In genomic region chr16:74999683-75000480, GRCh38 we compare ENCODE assay signal across 8 cellular contexts. TPM values are rescaled to one million over a fixed set of nuclear protein-coding genes. Genes with fewer than 3 reads are reported as not detected.
DNase-seq lines count a peak whose midpoint lies in the region; ATAC-seq and TF ChIP-seq lines count a peak whose summit lies in the region.

No MANE protein-coding gene starts in this region.

- H3K4me1 ChIP-seq in CD8-positive, alpha-beta memory T cell (ENCODE audit: insufficient read depth, low read length): peaks cover 15% of the 10 kb centered on the region
- H3K4me1 ChIP-seq in HAP-1 (peaks cover 11% of the 10 kb centered on the region), subcutaneous abdominal adipose tissue (ENCODE audit: control insufficient read depth in 5 of 5, insufficient read depth in 5 of 5, low read length in 5 of 5) (peaks cover 3 to 38% (median 33%) of the 10 kb centered on the region in 5 donors)

- H3K27ac Mint-ChIP-seq in CD8-positive, alpha-beta memory T cell: peak overlapping the region in 4 of 8 donors; percentile 45 to 66 (median 58)
- H3K27ac Mint-ChIP-seq in activated T-cell treated with anti-CD3 and anti-CD28 coated beads, Interleukin-2, amount 50 U/mL, for 72 hours: no peak overlapping the region
- peak overlapping the region in 4 of 10 donors; percentile 22 to 72 (median 50) for H3K27ac Mint-ChIP-seq in naive thymus-derived CD8-positive, alpha-beta T cell

- peaks cover 3 to 7% of the 10 kb centered on the region in 2 donors for H3K27me3 Mint-ChIP-seq in CD8-positive, alpha-beta memory T cell
- peaks cover 17% of the 10 kb centered on the region for H3K27me3 Mint-ChIP-seq in activated T-cell treated with anti-CD3 and anti-CD28 coated beads, Interleukin-2, amount 50 U/mL, for 72 hours (ENCODE audit: low read depth)
- peaks cover 0 to 23% (median 7%) of the 10 kb centered on the region in 5 donors for H3K27me3 Mint-ChIP-seq in naive thymus-derived CD8-positive, alpha-beta T cell

- H3K36me3 Mint-ChIP-seq in CD8-positive, alpha-beta memory T cell: peaks cover 0 to 5% (median 2%) of the 10 kb centered on the region in 3 donors
- peaks cover 6 to 7% of the 10 kb centered on the region in 2 donors for H3K36me3 Mint-ChIP-seq in activated T-cell treated with anti-CD3 and anti-CD28 coated beads, Interleukin-2, amount 50 U/mL, for 72 hours (ENCODE audit: insufficient read depth in 2 of 2)
- H3K36me3 Mint-ChIP-seq in naive thymus-derived CD8-positive, alpha-beta T cell: no peaks in the 10 kb centered on the region

- POLR2A ChIA-PET in CD8-positive, alpha-beta memory T cell (lab: Charles Lee): interaction anchor here (0.5 to 2.3 kb wide), 2 partner anchors 61 to 109 kb away, joined by 6 to 11 read pairs; no protein-coding TSS in a partner anchor
- POLR2A ChIA-PET in naive thymus-derived CD8-positive, alpha-beta T cell (lab: Charles Lee): interaction anchor here (1.1 to 2.6 kb wide), 3 partner anchors 16 to 111 kb away, joined by 9 to 22 read pairs (median 14); partner anchors contain the start of gene WDR59

- H3K4me1 Mint-ChIP-seq in CD8-positive, alpha-beta memory T cell: peaks cover 14 to 19% (median 17%) of the 10 kb centered on the region in 3 donors
- peaks cover 54% of the 10 kb centered on the region for H3K4me1 Mint-ChIP-seq in activated T-cell treated with anti-CD3 and anti-CD28 coated beads, Interleukin-2, amount 50 U/mL, for 72 hours (ENCODE audit: low read depth)
- H3K4me1 Mint-ChIP-seq in naive thymus-derived CD8-positive, alpha-beta T cell: peaks cover 6 to 19% (median 14%) of the 10 kb centered on the region in 4 donors

- TF ChIP-seq CTCF in fibroblast of mammary gland (conservative IDR thresholded peaks at IDR 0.05; ENCODE audit: control insufficient read depth, insufficient read depth, low read depth, low read length): no peak

- CTCF ChIA-PET in CD8-positive, alpha-beta memory T cell (lab: Charles Lee): interaction anchor here (1.0 to 2.4 kb wide), 3 partner anchors 106 to 111 kb away, joined by 3 to 8 read pairs (median 7); no protein-coding TSS in a partner anchor

- no peaks in the 10 kb centered on the region for H3K9me3 Mint-ChIP-seq in CD8-positive, alpha-beta memory T cell
- peaks cover 0 to 2% of the 10 kb centered on the region in 2 donors for H3K9me3 Mint-ChIP-seq in activated T-cell treated with anti-CD3 and anti-CD28 coated beads, Interleukin-2, amount 50 U/mL, for 72 hours
- no peaks in the 10 kb centered on the region for H3K9me3 Mint-ChIP-seq in naive thymus-derived CD8-positive, alpha-beta T cell

- no peak overlapping the region for H3K27ac ChIP-seq in CD8-positive, alpha-beta memory T cell (ENCODE audit: low read depth, low read length)
- H3K27ac ChIP-seq in subcutaneous abdominal adipose tissue (ENCODE audit: low read depth, low read length): peak overlapping the region; percentile 46

- peak overlapping the region; percentile 38 to 81 (median 76) for H3K9ac ChIP-seq in subcutaneous abdominal adipose tissue (ENCODE audit: low read length in 5 of 5)

- H3K4me3 Mint-ChIP-seq in CD8-positive, alpha-beta memory T cell: peak overlapping the region; percentile 70 to 89 (median 80)
- peak overlapping the region; percentile 94 to 98 for H3K4me3 Mint-ChIP-seq in activated T-cell treated with anti-CD3 and anti-CD28 coated beads, Interleukin-2, amount 50 U/mL, for 72 hours
- peak overlapping the region; percentile 62 to 88 (median 77) for H3K4me3 Mint-ChIP-seq in naive thymus-derived CD8-positive, alpha-beta T cell

- H3K36me3 ChIP-seq in CD8-positive, alpha-beta memory T cell (ENCODE audit: insufficient read depth, low read length): no peaks in the 10 kb centered on the region
- H3K36me3 ChIP-seq in HAP-1 (replicated peaks) (no peaks in the 10 kb centered on the region), subcutaneous abdominal adipose tissue (ENCODE audit: control insufficient read depth in 5 of 5, insufficient read depth in 5 of 5, low read length in 5 of 5) (peaks cover 0 to 5% (median 0%) of the 10 kb centered on the region in 5 donors)

- H3K9me3 ChIP-seq in CD8-positive, alpha-beta memory T cell (ENCODE audit: low read length): no peaks in the 10 kb centered on the region
- no peaks in the 10 kb centered on the region for H3K9me3 ChIP-seq in HAP-1
- no peaks in the 10 kb centered on the region for H3K9me3 ChIP-seq in subcutaneous abdominal adipose tissue (ENCODE audit: control insufficient read depth in 5 of 5, low read length in 5 of 5)

- H3K4me3 ChIP-seq in CD8-positive, alpha-beta memory T cell (ENCODE audit: low read length): peak overlapping the region; percentile 28
- H3K4me3 ChIP-seq in HAP-1: peak overlapping the region; percentile 62
- H3K4me3 ChIP-seq in fibroblast of mammary gland (ENCODE audit: control insufficient read depth, low read depth, low read length): peak overlapping the region; percentile 66
- H3K4me3 ChIP-seq in subcutaneous abdominal adipose tissue (ENCODE audit: low read depth in 1 of 5, low read length in 5 of 5): peak overlapping the region; percentile 80 to 88 (median 85)

- in situ Hi-C loops in HAP-1 (cut with MboI; ENCODE audit: low sequenced_read_pairs): loop anchor here (5.0 kb wide), 1 partner anchor 102 kb away; no protein-coding TSS in a partner anchor

- DNase-seq in CD8-positive, alpha-beta memory T cell: peak; percentile 22 to 80 (median 51)
- DNase-seq in HAP-1 (ENCODE audit: low spot score in 2 of 2): peak in 1 of 2 experiments; percentile 54
- DNase-seq in NCI-H748 (lab: John Stamatoyannopoulos, UW; ENCODE audit: unreplicated experiment): peak; percentile 83
- peak; percentile 75 to 76 for DNase-seq in activated T-cell treated with anti-CD3 and anti-CD28 coated beads, Interleukin-2, amount 50 U/mL, for 72 hours
- no peak for DNase-seq in fibroblast of mammary gland (ENCODE audit: low read depth)
- peak; percentile 38 to 86 (median 62) for DNase-seq in naive thymus-derived CD8-positive, alpha-beta T cell
- DNase-seq in T1000 (lab: John Stamatoyannopoulos, UW): no peak

- peak; percentile 54 to 57 for ATAC-seq in activated T-cell treated with anti-CD3 and anti-CD28 coated beads, Interleukin-2, amount 50 U/mL, for 72 hours (replicated peaks in 1 of 2)
- peak; percentile 65 to 78 for ATAC-seq in naive thymus-derived CD8-positive, alpha-beta T cell

- no peaks in the 10 kb centered on the region for H3K27me3 ChIP-seq in CD8-positive, alpha-beta memory T cell (ENCODE audit: insufficient read depth, low read length, poor library complexity, severe bottlenecking)
- H3K27me3 ChIP-seq in HAP-1 (ENCODE audit: low read depth) (no peaks in the 10 kb centered on the region), subcutaneous abdominal adipose tissue (ENCODE audit: control insufficient read depth in 5 of 5, insufficient read depth in 4 of 5, low read length in 5 of 5) (no peaks in the 10 kb centered on the region)

RNA-seq across cellular contexts. Expression of gene ZNRF1, which starts 1.1 kb away (rescaled TPM):
- total RNA-seq in CD8-positive, alpha-beta memory T cell: 10 to 100 TPM; 10.8 to 14.1 TPM
- 2.2 TPM for polyA plus RNA-seq in CD8-positive, alpha-beta memory T cell
- 10 to 100 TPM; 42.9 to 69.1 TPM for total RNA-seq in activated T-cell treated with anti-CD3 and anti-CD28 coated beads, Interleukin-2, amount 50 U/mL, for 72 hours
- total RNA-seq in naive thymus-derived CD8-positive, alpha-beta T cell: 1 to 10 TPM; 1.3 to 1.5 TPM
- 1 to 10 TPM in 2 of 3 donors, under 1 TPM in 1; 0.73 to 1.3 (median 1.3) TPM for polyA plus RNA-seq in naive thymus-derived CD8-positive, alpha-beta T cell

RNA-seq across cellular contexts. Expression of gene WDR59, which starts 15.0 kb away (rescaled TPM):
- total RNA-seq in CD8-positive, alpha-beta memory T cell: 10 to 100 TPM; 55.9 to 56.5 TPM
- 13.0 TPM for polyA plus RNA-seq in CD8-positive, alpha-beta memory T cell
- total RNA-seq in activated T-cell treated with anti-CD3 and anti-CD28 coated beads, Interleukin-2, amount 50 U/mL, for 72 hours: 100 to 1,000 TPM; 100 to 104 TPM
- 100 to 1,000 TPM; 125 to 130 TPM for total RNA-seq in naive thymus-derived CD8-positive, alpha-beta T cell
- polyA plus RNA-seq in naive thymus-derived CD8-positive, alpha-beta T cell: 10 to 100 TPM in 1 of 3 donors, 1 to 10 TPM in 2; 6.9 to 12.9 (median 9.7) TPM

Comparison
In these comparisons a context has a peak if more than half of its experiments do, and no peak if none do; other contexts are left out.
1. DNase-seq: peak in CD8-positive, alpha-beta memory T cell (5 of 5), NCI-H748 (single experiment), activated T-cell treated with anti-CD3 and anti-CD28 coated beads, Interleukin-2, amount 50 U/mL, for 72 hours (2 of 2) and naive thymus-derived CD8-positive, alpha-beta T cell (10 of 10); none in fibroblast of mammary gland (single experiment) and T1000 (single experiment).
2. H3K4me3 ChIP-seq: peak in every context shown above with its lines; median percentile 85 in subcutaneous abdominal adipose tissue; 66 in fibroblast of mammary gland; 62 in HAP-1; 28 in CD8-positive, alpha-beta memory T cell.
3. RNA of gene ZNRF1, which starts 1.1 kb away (total RNA-seq): 42.9 to 69.1 TPM in activated T-cell treated with anti-CD3 and anti-CD28 coated beads, Interleukin-2, amount 50 U/mL, for 72 hours and 10.8 to 14.1 TPM in CD8-positive, alpha-beta memory T cell; 1.3 to 1.5 TPM in naive thymus-derived CD8-positive, alpha-beta T cell; every median in the first group is over 4 times any median in the second.
4. Peak in every context shown above with its lines, with median percentiles within 50 percentile points of each other: H3K4me3 Mint-ChIP-seq.